16 cellular contexts compared by ENCODE assay signal in the genomic region with DNA sequence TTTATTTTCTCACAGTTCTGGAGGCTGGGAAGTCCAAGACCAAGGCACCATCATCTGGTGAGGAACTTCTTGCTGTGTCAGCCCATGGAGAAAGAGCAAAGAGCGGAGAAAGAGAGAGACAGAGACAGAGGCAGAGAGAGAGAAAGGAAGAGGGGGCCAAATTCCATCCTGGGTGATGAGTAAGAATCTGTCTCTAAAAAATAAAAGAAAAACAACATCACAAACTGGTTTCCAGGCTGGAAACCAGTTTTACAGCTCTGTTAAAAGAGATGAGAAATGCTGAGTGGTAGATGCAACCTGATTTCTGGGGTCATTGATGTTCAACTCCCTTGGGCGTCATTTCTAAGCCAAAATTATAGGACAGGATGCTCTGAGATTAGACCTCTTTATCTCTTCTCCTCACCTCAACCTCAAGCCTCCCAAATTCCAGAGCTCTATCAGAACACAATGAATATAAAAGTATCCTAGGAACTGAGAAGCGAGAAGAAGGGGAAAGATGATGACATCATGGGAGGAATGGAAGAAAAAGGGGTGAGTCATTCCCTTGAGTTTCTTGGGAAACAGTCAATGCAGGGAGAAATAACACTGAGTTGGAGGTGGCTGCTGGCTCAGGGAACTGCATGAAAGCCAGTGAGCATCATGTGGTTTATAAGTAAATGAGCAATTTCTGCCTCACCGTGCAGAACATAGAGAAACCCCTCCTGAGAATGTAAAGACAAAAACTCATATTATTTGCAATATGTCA.
"Had no signal": no experiment of that assay in that cellular context is flagged by ENCODE, and none has a peak within 500 bp of the region (broad histone marks: within the 10 kb centered on the region; RNA-seq: fewer than 3 reads in every experiment).

No MANE protein-coding gene starts in this region.

- H3K9me3 ChIP-seq: ovary had no signal

- H3K36me3 ChIP-seq: ovary, tibial artery had no signal

- H3K4me1 ChIP-seq: tibial artery had no signal

- H3K4me1 Mint-ChIP-seq: activated CD4-positive, alpha-beta T cell treated with anti-CD3 and anti-CD28 coated beads for 36 hours; activated T-helper 17 cell treated with anti-CD3 and anti-CD28 coated beads, Interleukin-2, amount 50 U/mL, for 72 hours; neural crest cell had no signal

- DNase-seq: activated CD4-positive, alpha-beta T cell treated with anti-CD3 and anti-CD28 coated beads for 36 hours; activated CD8-positive, alpha-beta memory T cell treated with anti-CD3 and anti-CD28 coated beads, Interleukin-2, amount 50 U/mL, for 48 hours; activated CD8-positive, alpha-beta T cell treated with anti-CD3 and anti-CD28 coated beads, Interleukin-2, amount 10 ng/mL, durations not matched to agents 7 days and 5 days; activated naive CD4-positive, alpha-beta T cell treated with anti-CD3 and anti-CD28 coated beads for 36 hours; effector memory CD8-positive, alpha-beta T cell; erythroblast; hippocampal formation; ovary; retina; tibial artery had no signal

- H3K27ac Mint-ChIP-seq: activated CD4-positive, alpha-beta T cell treated with anti-CD3 and anti-CD28 coated beads for 36 hours; activated CD8-positive, alpha-beta T cell treated with anti-CD3 and anti-CD28 coated beads, Interleukin-2, amount 10 ng/mL, durations not matched to agents 7 days and 5 days; activated naive CD4-positive, alpha-beta T cell treated with anti-CD3 and anti-CD28 coated beads for 36 hours; activated T-helper 17 cell treated with anti-CD3 and anti-CD28 coated beads, Interleukin-2, amount 50 U/mL, for 72 hours; effector memory CD8-positive, alpha-beta T cell; mesothelial cell of epicardium; T-helper 2 cell treated with Interferon-gamma antibody and Interleukin-4, amounts not matched to agents 5 μg/mL and 100 μg/mL, for 36 hours had no signal

- H3K27ac ChIP-seq: coronary artery, ovary, tibial artery, VCaP had no signal

- H3K27me3 Mint-ChIP-seq: activated T-helper 17 cell treated with anti-CD3 and anti-CD28 coated beads, Interleukin-2, amount 50 U/mL, for 72 hours; effector memory CD8-positive, alpha-beta T cell had no signal

- H3K27me3 ChIP-seq: ovary, tibial artery had no signal

- H3K4me3 Mint-ChIP-seq: activated CD4-positive, alpha-beta T cell treated with anti-CD3 and anti-CD28 coated beads for 36 hours; activated CD8-positive, alpha-beta T cell treated with anti-CD3 and anti-CD28 coated beads, Interleukin-2, amount 10 ng/mL, durations not matched to agents 7 days and 5 days; activated naive CD4-positive, alpha-beta T cell treated with anti-CD3 and anti-CD28 coated beads for 36 hours; activated T-helper 17 cell treated with anti-CD3 and anti-CD28 coated beads, Interleukin-2, amount 50 U/mL, for 72 hours; effector memory CD8-positive, alpha-beta T cell; mesothelial cell of epicardium; neural crest cell; T-helper 2 cell treated with Interferon-gamma antibody and Interleukin-4, amounts not matched to agents 5 μg/mL and 100 μg/mL, for 36 hours had no signal

- H3K4me3 ChIP-seq: coronary artery, ovary, tibial artery had no signal

- H3K9me3 Mint-ChIP-seq: neural crest cell had no signal
